17 cellular contexts compared by ENCODE assay signal in genomic region chr16:4702466-4702808, GRCh38. TPM values are rescaled to one million over a fixed set of nuclear protein-coding genes. Genes with fewer than 3 reads are reported as not detected.
A peak's percentile ranks its signal among the peaks of the same experiment; 100 is the strongest.
DNase-seq lines count a peak whose midpoint lies in the region; ATAC-seq and TF ChIP-seq lines count a peak whose summit lies in the region.
"Had no signal": no experiment of that assay in that cellular context is flagged by ENCODE, and none has a peak within 500 bp of the region (broad histone marks: within the 10 kb centered on the region; RNA-seq: fewer than 3 reads in every experiment).

No MANE protein-coding gene starts in this region.

- peaks cover 17% of the 10 kb centered on the region for H3K4me1 ChIP-seq in mucosa of descending colon (ENCODE audit: low read depth)
- H3K4me1 ChIP-seq: A549, SJSA1 had no signal

- ATAC-seq in Right ventricle myocardium inferior (no peak), mucosa of descending colon (peak; percentile 44), HG03175 (IDR thresholded peaks at IDR 0.05; ENCODE audit: unreplicated experiment) (no peak), GM21367 (IDR thresholded peaks at IDR 0.05; ENCODE audit: unreplicated experiment) (no peak)
- ATAC-seq: A549 had no signal

- H3K27ac Mint-ChIP-seq in type B pancreatic cell: peak overlapping the region; percentile 33

- peaks cover 6% of the 10 kb centered on the region for H3K4me1 Mint-ChIP-seq in type B pancreatic cell (ENCODE audit: unreplicated experiment)

- H3K9me3 ChIP-seq in mucosa of descending colon: no peaks in the 10 kb centered on the region
- H3K9me3 ChIP-seq: A549, SJSA1 had no signal

- H3K36me3 Mint-ChIP-seq in type B pancreatic cell: peaks cover 8% of the 10 kb centered on the region

- DNase-seq in cardiac septum (ENCODE audit: low spot score) (peak; percentile 14), Right ventricle myocardium inferior (ENCODE audit: missing footprints) (no peak), glomerular visceral epithelial cell (ENCODE audit: extremely low spot score) (peak; percentile 59), mucosa of descending colon (peak in 2 of 3 donors; percentile 46 to 51), type B pancreatic cell (ENCODE audit: extremely low spot score, unreplicated experiment) (no peak)
- no peak for DNase-seq in central memory CD4-positive, alpha-beta T cell
- DNase-seq: AML-193; CD4-positive, CD25-positive, alpha-beta regulatory T cell; MV-4-11; NCI-H1417 treated with DMSO at 0.1 percent for 48 hours; NCI-H2029; NCI-H2171 treated with DMSO at 0.1 percent for 48 hours; NCI-H510A treated with DMSO at 0.1 percent for 48 hours had no signal

- TF ChIP-seq CTCF in mucosa of descending colon (IDR thresholded peaks at IDR 0.05) (no peak), type B pancreatic cell (conservative IDR thresholded peaks at IDR 0.05) (no peak)

- intact Hi-C loops in cardiac septum (cut with DNase I) (no loop called here), Right ventricle myocardium inferior (cut with DNase I) (no loop called here), mucosa of descending colon (cut with DNase I, micrococcal nuclease) (no loop called here)

- H3K9me3 Mint-ChIP-seq in type B pancreatic cell: no peaks in the 10 kb centered on the region
- H3K9me3 Mint-ChIP-seq: CD4-positive, CD25-positive, alpha-beta regulatory T cell had no signal

- H3K4me3 ChIP-seq in mucosa of descending colon: no peak overlapping the region
- H3K4me3 ChIP-seq: A549, SJSA1 had no signal

- H3K27me3 Mint-ChIP-seq in type B pancreatic cell: no peaks in the 10 kb centered on the region
- H3K27me3 Mint-ChIP-seq: CD4-positive, CD25-positive, alpha-beta regulatory T cell had no signal

- no peaks in the 10 kb centered on the region for H3K36me3 ChIP-seq in mucosa of descending colon (ENCODE audit: low read depth)

- no peak overlapping the region for H3K4me3 Mint-ChIP-seq in type B pancreatic cell
- H3K4me3 Mint-ChIP-seq: CD4-positive, CD25-positive, alpha-beta regulatory T cell had no signal

RNA-seq across cellular contexts. Expression of gene NUDT16L1, which starts 9.1 kb away (rescaled TPM):
- 43.7 TPM for total RNA-seq in cardiac septum
- 52.3 TPM for total RNA-seq in Right ventricle myocardium inferior
- 10 to 100 TPM; 28.3 to 47.8 (median 40.4) TPM for total RNA-seq in mucosa of descending colon
- total RNA-seq in type B pancreatic cell (ENCODE audit: low replicate concordance): 36.7 and 37.7 TPM in 2 replicates

RNA-seq across cellular contexts. Expression of gene ANKS3, which starts 31.6 kb away (rescaled TPM):
- total RNA-seq in cardiac septum (9.9 TPM), Right ventricle myocardium inferior (9.1 TPM), mucosa of descending colon (10 to 100 TPM; 18.2 to 32.3 (median 21.3) TPM), type B pancreatic cell (ENCODE audit: low replicate concordance) (21.6 and 36.7 TPM in 2 replicates)

RNA-seq across cellular contexts. Expression of gene DNAAF8, which starts 31.9 kb away (rescaled TPM):
- 0.65 TPM for total RNA-seq in cardiac septum
- 1.5 TPM for total RNA-seq in Right ventricle myocardium inferior
- total RNA-seq in mucosa of descending colon: 1 to 10 TPM in 1 of 3 donors, under 1 TPM in 2; 0.22 to 1.8 (median 0.98) TPM
- total RNA-seq in type B pancreatic cell (ENCODE audit: low replicate concordance): 0.74 and 2.6 TPM in 2 replicates
- total RNA-seq: CD4-positive, CD25-positive, alpha-beta regulatory T cell had no signal

Comparison
In these comparisons a context has a peak if more than half of its experiments do, and no peak if none do; other contexts are left out.
1. DNase-seq: peak in cardiac septum (single experiment), glomerular visceral epithelial cell (single experiment) and mucosa of descending colon (2 of 3); none in Right ventricle myocardium inferior (single experiment), type B pancreatic cell (single experiment) and central memory CD4-positive, alpha-beta T cell (single experiment).